Comparison of ENCODE assay signal across 18 cellular contexts in the genomic region with DNA sequence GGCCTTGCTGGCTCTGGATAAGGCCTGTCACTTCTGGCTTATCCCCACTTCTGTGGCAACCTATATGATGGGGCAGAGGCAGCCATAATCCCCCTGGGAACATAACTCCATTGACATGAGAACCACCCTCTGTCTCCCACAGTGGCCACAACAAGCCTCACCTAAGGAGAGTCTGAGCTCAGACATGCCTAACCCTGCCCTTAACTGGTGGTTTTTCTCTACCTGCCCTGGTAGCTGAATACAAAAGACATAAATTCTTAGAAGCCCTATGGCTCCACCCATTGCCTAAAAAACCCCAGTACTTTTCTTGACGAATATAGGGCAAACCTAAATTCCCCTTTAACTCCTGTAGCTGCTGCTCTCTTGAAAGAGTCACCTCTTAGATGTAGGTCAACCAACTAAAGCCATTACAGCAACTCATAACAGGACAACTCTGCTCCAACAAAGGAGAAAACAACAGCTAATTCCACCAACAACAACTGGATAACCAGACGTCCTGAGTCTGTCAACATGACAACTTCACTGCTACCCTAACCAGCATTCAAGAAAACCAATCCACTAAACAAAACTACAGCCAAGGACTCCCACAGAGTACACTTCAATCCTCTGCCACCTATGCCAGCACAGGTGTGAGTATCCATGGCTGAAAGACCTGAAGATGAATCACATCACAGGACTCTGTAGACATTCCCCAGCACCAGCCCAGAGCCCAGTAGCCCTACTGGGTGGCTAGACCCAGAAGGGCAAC.
DNase-seq lines count a peak whose midpoint lies in the region; ATAC-seq, FAIRE-seq and TF ChIP-seq lines count a peak whose summit lies in the region.
"Had no signal": no experiment of that assay in that cellular context is flagged by ENCODE, and none has a peak within 500 bp of the region (broad histone marks: within the 10 kb centered on the region; RNA-seq: fewer than 3 reads in every experiment).

No MANE protein-coding gene starts in this region.

- no peak overlapping the region for H3K4me2 ChIP-seq in H9 (ENCODE audit: insufficient read depth, insufficient read length, low read length)

- no peak overlapping the region for H3K14ac ChIP-seq in H9 (ENCODE audit: insufficient read depth, low read length)

- H3K79me2 ChIP-seq in H9 (ENCODE audit: insufficient read depth, low read length), result no peaks in the 10 kb centered on the region

- H4K20me1 ChIP-seq in H9 (ENCODE audit: control insufficient read depth, insufficient read depth, insufficient read length), result no peaks in the 10 kb centered on the region

- DNase-seq in H9, result no peak
- DNase-seq in bronchial epithelial cell (ENCODE audit: low read depth), result no peak
- DNase-seq in NOMO-1 (lab: John Stamatoyannopoulos, UW; ENCODE audit: unreplicated experiment in 2 of 2), result no peak
- DNase-seq in H7, result no peak
- DNase-seq in T-helper 1 cell, result no peak
- DNase-seq: C1 segment of cervical spinal cord, DMS79 treated with DMSO at 0.1 percent for 48 hours, heart left ventricle, left colon, NCI-H1105 treated with DMSO at 0.1 percent for 48 hours, NCI-H446, PC-3, testis had no signal

- no peaks in the 10 kb centered on the region for H3K4me1 ChIP-seq in H9 (ENCODE audit: insufficient read depth, low read length)
- H3K4me1 ChIP-seq: heart left ventricle, prostate gland, testis had no signal

- H4K91ac ChIP-seq in H9 (ENCODE audit: insufficient read length, low read depth, low read length), result no peak overlapping the region

- no peak overlapping the region for H3K9ac ChIP-seq in H9 (ENCODE audit: extremely low read depth, insufficient read length, low read length)

- H4K8ac ChIP-seq in H9 (replicated peaks; ENCODE audit: insufficient read length, low read depth, low read length), result no peak overlapping the region

- H3K18ac ChIP-seq in H9 (ENCODE audit: insufficient read length, low read depth, low read length), result no peak overlapping the region

- H3K27me3 ChIP-seq in H9 (ENCODE audit: insufficient read depth, low read length) (no peaks in the 10 kb centered on the region), bronchial epithelial cell (ENCODE audit: control insufficient read depth, insufficient read depth, low read length) (no peaks in the 10 kb centered on the region), H7 (ENCODE audit: control insufficient read depth, insufficient read depth, low read length) (no peaks in the 10 kb centered on the region)
- H3K27me3 ChIP-seq: heart left ventricle, testis had no signal

- H3K27ac Mint-ChIP-seq in H9, result peak overlapping the region in 2 of 3 experiments; percentile 4 to 36; a peak in 1 of 7 replicates

- TF ChIP-seq CTCF in H9 (conservative IDR thresholded peaks at IDR 0.05), result no peak
- TF ChIP-seq CTCF in bronchial epithelial cell (IDR thresholded peaks at IDR 0.05; ENCODE audit: insufficient read depth, low read length, severe bottlenecking), result no peak

- H3K9me3 ChIP-seq in H9 (ENCODE audit: control insufficient read depth, low read depth, low read length), result no peaks in the 10 kb centered on the region
- H3K9me3 ChIP-seq: prostate gland, testis had no signal

- ATAC-seq in GM19043 (IDR thresholded peaks at IDR 0.05; ENCODE audit: low read depth, unreplicated experiment) (peak; percentile 17), HG03108 (IDR thresholded peaks at IDR 0.05; ENCODE audit: unreplicated experiment) (peak; percentile 35), esophagus mucosa (no peak)
- ATAC-seq: heart left ventricle, left colon, PC-3 had no signal

- H3K4ac ChIP-seq in H9 (ENCODE audit: low read depth, low read length), result no peak overlapping the region

- H3K27me3 Mint-ChIP-seq in H9 (ENCODE audit: low read depth), result no peaks in the 10 kb centered on the region

- no peak overlapping the region for H2AK5ac ChIP-seq in H9 (ENCODE audit: insufficient read length, low read length)

- H3K4me1 Mint-ChIP-seq in H9, result peaks cover 15 to 19% of the 10 kb centered on the region in 2 experiments

- H3K36me3 ChIP-seq in bronchial epithelial cell (ENCODE audit: control insufficient read depth, insufficient read depth, low read length) (no peaks in the 10 kb centered on the region), H7 (replicated peaks; ENCODE audit: control insufficient read depth, insufficient read depth, low read length) (no peaks in the 10 kb centered on the region)
- H3K36me3 ChIP-seq: heart left ventricle, prostate gland had no signal

- FAIRE-seq in bronchial epithelial cell (lab: Jason Lieb, UNC), result peak; percentile 86
- FAIRE-seq: H1 had no signal

- H3K9me3 Mint-ChIP-seq in H9, result peaks cover 30 to 46% of the 10 kb centered on the region in 2 experiments

- no peak overlapping the region for H3T11ph ChIP-seq in H9 (ENCODE audit: low read length)

- H2BK12ac ChIP-seq in H9 (ENCODE audit: insufficient read length, low read depth, low read length), result no peak overlapping the region

- peaks cover 11 to 43% (median 28%) of the 10 kb centered on the region in 3 experiments for H3K36me3 Mint-ChIP-seq in H9 (ENCODE audit: insufficient read depth in 1 of 3, low read depth in 3 of 3)

- no peak overlapping the region for H2AFZ ChIP-seq in H9 (ENCODE audit: low read length)

- no peak overlapping the region for H3K56ac ChIP-seq in H9 (ENCODE audit: insufficient read length, low read depth, low read length)

- H3K79me1 ChIP-seq in H9 (ENCODE audit: insufficient read depth, low read depth, low read length, poor library complexity, severe bottlenecking), result no peaks in the 10 kb centered on the region

- no CpG with 5 or more reads among the region's 2 CpGs for WGBS in H9 (ENCODE audit: extremely low coverage, insufficient read length, low lambda C conversion rate)

- no peak overlapping the region for H3K27ac ChIP-seq in H9 (ENCODE audit: insufficient read length, low read depth, low read length)
- H3K27ac ChIP-seq: heart left ventricle, prostate gland, testis had no signal

- H2BK15ac ChIP-seq in H9 (ENCODE audit: low read depth, low read length), result no peak overlapping the region

- H2BK120ac ChIP-seq in H9 (ENCODE audit: low read depth, low read length, poor library complexity, severe bottlenecking), result no peak overlapping the region

- no peak overlapping the region for H3K23ac ChIP-seq in H9 (ENCODE audit: insufficient read length, low read depth, low read length)

- H3K4me3 Mint-ChIP-seq in H9, result no peak overlapping the region

- no peaks in the 10 kb centered on the region for H3K23me2 ChIP-seq in H9 (ENCODE audit: insufficient read length, low read depth, low read length, poor library complexity, severe bottlenecking)

- H3K4me3 ChIP-seq in bronchial epithelial cell (ENCODE audit: low read depth, low read length), result no peak overlapping the region
- no peak overlapping the region for H3K4me3 ChIP-seq in H7 (ENCODE audit: insufficient read depth, low read depth, low read length)
- H3K4me3 ChIP-seq: heart left ventricle, prostate gland, testis had no signal

- H2BK20ac ChIP-seq in H9 (ENCODE audit: low read depth, low read length, poor library complexity, severe bottlenecking), result no peak overlapping the region

- no peak overlapping the region for H2BK5ac ChIP-seq in H9 (ENCODE audit: insufficient read length, low read length)

- H4K5ac ChIP-seq in H9 (ENCODE audit: insufficient read length, low read depth, low read length), result no peak overlapping the region
